ENCODE assay signal across 28 cellular contexts in the genomic region with DNA sequence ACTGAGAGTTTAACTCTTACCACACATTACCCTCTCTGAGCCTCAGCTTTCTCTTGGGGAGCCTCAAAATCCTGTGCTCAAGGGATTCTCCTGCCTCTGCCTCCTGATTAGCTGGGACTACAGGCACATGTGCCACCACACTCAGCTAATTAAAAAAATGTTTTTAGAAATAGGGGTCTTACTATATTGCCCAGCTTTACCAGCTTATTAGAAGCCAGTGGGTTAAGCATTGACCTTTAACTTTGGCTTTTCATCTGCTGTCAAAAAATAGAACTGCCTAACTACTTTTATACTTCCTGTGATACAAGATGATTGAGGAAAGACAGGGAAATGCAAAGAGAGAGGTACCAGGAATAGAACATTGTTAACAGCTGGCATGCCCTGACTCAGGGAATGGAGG.
"Had no signal": no experiment of that assay in that cellular context is flagged by ENCODE, and none has a peak within 500 bp of the region (broad histone marks: within the 10 kb centered on the region; RNA-seq: fewer than 3 reads in every experiment).

No MANE protein-coding gene starts in this region.

- H3K9me3 ChIP-seq: esophagus squamous epithelium, heart right ventricle, left lung, psoas muscle, testis, tibial artery had no signal

- FAIRE-seq: endometrium, islet of Langerhans, small intestine had no signal

- ATAC-seq: effector memory CD8-positive, alpha-beta T cell; heart right ventricle; left cardiac atrium; left lung; naive thymus-derived CD8-positive, alpha-beta T cell; psoas muscle; right cardiac atrium; stimulated activated effector memory CD8-positive, alpha-beta T cell treated with anti-CD3 and anti-CD28 coated beads, Interleukin-12 subunit alpha, Interleukin-12 subunit beta, amount 100 ng/mL, for 72 hours; stimulated activated naive CD8-positive, alpha-beta T cell treated with anti-CD3 and anti-CD28 coated beads, Interleukin-15, Interleukin-2, amounts not matched to agents 100 U/mL and 50 U/mL, for 24 hours had no signal

- H3K36me3 ChIP-seq: esophagus squamous epithelium, heart right ventricle, left lung, tibial artery had no signal

- H3K4me1 ChIP-seq: testis had no signal

- DNase-seq: cortex of kidney; effector memory CD8-positive, alpha-beta T cell; erythroblast; esophagus squamous epithelium; foreskin melanocyte; glutamatergic neuron; heart right ventricle; hippocampal formation; left cardiac atrium; left lung; mesendoderm; midbrain; naive thymus-derived CD8-positive, alpha-beta T cell; nephron progenitor cell; nucleus accumbens; psoas muscle; right cardiac atrium; small intestine; stimulated activated CD4-positive, alpha-beta T cell treated with anti-CD3 and anti-CD28 coated beads, Interleukin-1b, Interleukin-23, amount 100 ng/mL, for 48 hours; stimulated activated CD4-positive, alpha-beta T cell treated with anti-CD3 and anti-CD28 coated beads, Interleukin-4, amount 100 ng/mL, for 24 hours; stimulated activated naive CD8-positive, alpha-beta T cell treated with anti-CD3 and anti-CD28 coated beads, Interleukin-15, Interleukin-2, amounts not matched to agents 100 U/mL and 50 U/mL, for 24 hours; substantia nigra; testis; tibial artery had no signal

- H3K36me3 Mint-ChIP-seq: stimulated activated effector memory CD8-positive, alpha-beta T cell treated with anti-CD3 and anti-CD28 coated beads, Interleukin-12 subunit alpha, Interleukin-12 subunit beta, amount 100 ng/mL, for 72 hours had no signal

- H3K27ac Mint-ChIP-seq: effector memory CD8-positive, alpha-beta T cell; nephron progenitor cell; stimulated activated effector memory CD8-positive, alpha-beta T cell treated with anti-CD3 and anti-CD28 coated beads, Interleukin-12 subunit alpha, Interleukin-12 subunit beta, amount 100 ng/mL, for 72 hours; type B pancreatic cell had no signal

- H3K4me3 ChIP-seq: esophagus squamous epithelium, heart right ventricle, left lung, psoas muscle, testis, tibial artery had no signal

- H3K4me3 Mint-ChIP-seq: effector memory CD8-positive, alpha-beta T cell; naive thymus-derived CD8-positive, alpha-beta T cell; nephron progenitor cell; stimulated activated effector memory CD8-positive, alpha-beta T cell treated with anti-CD3 and anti-CD28 coated beads, Interleukin-12 subunit alpha, Interleukin-12 subunit beta, amount 100 ng/mL, for 72 hours; type B pancreatic cell had no signal

- H3K27ac ChIP-seq: esophagus squamous epithelium, heart right ventricle, left lung, psoas muscle, testis, tibial artery had no signal

- H3K9me3 Mint-ChIP-seq: effector memory CD8-positive, alpha-beta T cell; stimulated activated effector memory CD8-positive, alpha-beta T cell treated with anti-CD3 and anti-CD28 coated beads, Interleukin-12 subunit alpha, Interleukin-12 subunit beta, amount 100 ng/mL, for 72 hours had no signal

- H3K27me3 ChIP-seq: esophagus squamous epithelium, heart right ventricle, left lung, testis, tibial artery had no signal

- H3K27me3 Mint-ChIP-seq: type B pancreatic cell had no signal
